8 cellular contexts compared by ENCODE assay signal in genomic region chr5:139262414-139263139, GRCh38. TPM values are rescaled to one million over a fixed set of nuclear protein-coding genes. Genes with fewer than 3 reads are reported as not detected.
DNase-seq lines count a peak whose midpoint lies in the region; ATAC-seq and TF ChIP-seq lines count a peak whose summit lies in the region.

No MANE protein-coding gene starts in this region.

- peaks cover 0 to 25% (median 8%) of the 10 kb centered on the region in 6 donors for H3K4me1 ChIP-seq in spleen

- peak overlapping the region in 1 of 8 donors; percentile 24 for H3K27ac ChIP-seq in spleen

- no peaks in the 10 kb centered on the region for H3K4me1 Mint-ChIP-seq in immature natural killer cell

- 28 to 36% (median 32%) methylated on average over 9 of the region's 9 CpGs for WGBS in spleen, 5 donors

- no peaks in the 10 kb centered on the region for H3K27me3 ChIP-seq in spleen (replicated peaks in 1 of 7)

- H3K36me3 Mint-ChIP-seq in immature natural killer cell, result no peaks in the 10 kb centered on the region

- peak; percentile 80 for DNase-seq in NCI-H2171 (lab: John Stamatoyannopoulos, UW)
- DNase-seq in UCSD-AML1 (lab: John Stamatoyannopoulos, UW; ENCODE audit: unreplicated experiment), result peak; percentile 91
- DNase-seq in brain pericyte (ENCODE audit: low read depth, low spot score), result peak; percentile 68
- DNase-seq in immature natural killer cell, result peak; percentile 22 to 34 (median 29)
- DNase-seq in spleen, result peak; percentile 87

- peak; percentile 79 for TF ChIP-seq CTCF in GM12872 (IDR thresholded peaks at IDR 0.05; ENCODE audit: insufficient read depth, low read depth, low read length)
- TF ChIP-seq CTCF in spleen (IDR thresholded peaks at IDR 0.05 in 8 of 11, conservative IDR thresholded peaks at IDR 0.05 in 3 of 11), result peak; percentile 23 to 90 (median 76)

- peak; percentile 72 for ATAC-seq in HG02981 (IDR thresholded peaks at IDR 0.05; ENCODE audit: unreplicated experiment)
- no peak for ATAC-seq in GM21526 (IDR thresholded peaks at IDR 0.05; ENCODE audit: low FRiP score, unreplicated experiment)

- H3K27ac Mint-ChIP-seq in immature natural killer cell, result no peak overlapping the region

- no peaks in the 10 kb centered on the region for H3K9me3 Mint-ChIP-seq in immature natural killer cell

- H3K27me3 Mint-ChIP-seq in immature natural killer cell (ENCODE audit: low read depth in 3 of 3), result peaks cover 4 to 5% (median 4%) of the 10 kb centered on the region in 3 donors

- H3K9me3 ChIP-seq in spleen, result no peaks in the 10 kb centered on the region

- intact Hi-C loops in spleen (cut with DNase I; ENCODE audit: low total_unique reads), result no loop called here

- no peaks in the 10 kb centered on the region for H3K36me3 ChIP-seq in spleen

- TF ChIP-seq POLR2A in spleen (IDR thresholded peaks at IDR 0.05), result no peak

- H3K4me3 ChIP-seq in spleen, result no peak overlapping the region

- no peak overlapping the region for H3K4me3 Mint-ChIP-seq in immature natural killer cell

RNA-seq across cellular contexts. Expression of gene MATR3, which starts 31.0 kb away (rescaled TPM):
- 100 to 1,000 TPM; 322 to 380 (median 361) TPM for polyA plus RNA-seq in immature natural killer cell
- total RNA-seq in spleen, result 100 to 1,000 TPM; 170 to 251 (median 219) TPM
- 100 to 1,000 TPM; 114 to 147 (median 143) TPM for polyA plus RNA-seq in spleen

Comparison
In these comparisons a context has a peak if more than half of its experiments do, and no peak if none do; other contexts are left out.
1. DNase-seq: peak in every context shown above with its lines; median percentile 91 in UCSD-AML1; 87 in spleen; 80 in NCI-H2171; 68 in brain pericyte; 29 in immature natural killer cell.